In the genomic region with DNA sequence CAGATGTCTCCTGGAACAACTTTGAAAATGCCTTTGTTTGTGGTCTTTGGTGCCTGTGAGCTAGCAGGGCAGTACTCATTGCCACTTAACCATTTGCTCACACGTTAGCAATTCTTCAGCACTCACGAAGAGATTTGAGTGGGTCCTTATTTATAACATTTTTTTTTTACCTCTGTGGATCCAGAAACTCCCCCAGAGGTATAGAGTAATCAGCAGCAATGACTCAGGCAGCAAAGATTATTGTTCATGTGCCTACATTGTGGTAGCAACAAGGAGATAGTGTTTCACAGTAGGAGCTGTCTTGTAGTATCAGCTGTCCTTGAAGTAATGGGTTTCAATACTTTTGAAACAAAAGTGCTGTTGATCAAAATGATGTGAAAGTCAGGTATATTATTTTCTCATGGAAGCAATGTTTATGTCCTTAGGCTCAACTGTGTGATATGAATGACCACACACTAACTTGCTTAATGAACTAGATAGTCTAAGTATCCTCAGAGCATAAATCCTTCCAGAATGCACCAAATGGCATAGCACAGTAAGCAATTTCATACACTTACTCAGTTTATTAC, we compare ENCODE assay signal across 19 cellular contexts.
DNase-seq lines count a peak whose midpoint lies in the region; ATAC-seq and TF ChIP-seq lines count a peak whose summit lies in the region.
"Had no signal": no experiment of that assay in that cellular context is flagged by ENCODE, and none has a peak within 500 bp of the region (broad histone marks: within the 10 kb centered on the region; RNA-seq: fewer than 3 reads in every experiment).

No MANE protein-coding gene starts in this region.

- no peaks in the 10 kb centered on the region for H3K36me3 Mint-ChIP-seq in activated naive CD8-positive, alpha-beta T cell treated with anti-CD3 and anti-CD28 coated beads for 36 hours
- H3K36me3 Mint-ChIP-seq: IgD-negative memory B cell, naive B cell had no signal

- H2AFZ ChIP-seq in PC-9 (no peak overlapping the region), osteoblast (ENCODE audit: low read length) (peak overlapping the region; percentile 3)

- H3K36me3 ChIP-seq in PC-9 (ENCODE audit: low read depth) (no peaks in the 10 kb centered on the region), osteoblast (ENCODE audit: insufficient read depth, low read length) (no peaks in the 10 kb centered on the region)
- H3K36me3 ChIP-seq: right atrium auricular region had no signal

- ATAC-seq in GM21381 (IDR thresholded peaks at IDR 0.05; ENCODE audit: unreplicated experiment) (no peak), GM19467 (IDR thresholded peaks at IDR 0.05; ENCODE audit: unreplicated experiment) (no peak)
- ATAC-seq: stimulated activated naive CD8-positive, alpha-beta T cell treated with anti-CD3 and anti-CD28 coated beads, Interleukin-15, amount 100 ng/mL, for 72 hours had no signal

- DNase-seq in GM04503 (ENCODE audit: low read depth) = peak; percentile 46
- peak in 1 of 2 experiments; percentile 39 for DNase-seq in PC-9
- DNase-seq in epithelial cell of proximal tubule (ENCODE audit: low read depth) = peak; percentile 32
- no peak for DNase-seq in osteoblast (ENCODE audit: insufficient read length, low spot score, missing footprints)
- DNase-seq in activated naive CD8-positive, alpha-beta T cell treated with anti-CD3 and anti-CD28 coated beads for 36 hours = no peak
- DNase-seq in DMS53 (lab: John Stamatoyannopoulos, UW) = no peak
- DNase-seq: activated naive CD4-positive, alpha-beta T cell treated with anti-CD3 and anti-CD28 coated beads for 36 hours; cerebellar nuclear complex; islet precursor cell; naive B cell; NCI-H1436 treated with DMSO at 0.1 percent for 48 hours; NCI-H526; SHP77; stimulated activated naive CD8-positive, alpha-beta T cell treated with anti-CD3 and anti-CD28 coated beads, Interleukin-15, amount 100 ng/mL, for 72 hours had no signal

- no peaks in the 10 kb centered on the region for H4K20me1 ChIP-seq in PC-9 (ENCODE audit: insufficient read depth)
- H4K20me1 ChIP-seq in osteoblast (ENCODE audit: insufficient read depth, low read length) = no peaks in the 10 kb centered on the region

- H3K27me3 Mint-ChIP-seq in activated naive CD8-positive, alpha-beta T cell treated with anti-CD3 and anti-CD28 coated beads for 36 hours = no peaks in the 10 kb centered on the region
- H3K27me3 Mint-ChIP-seq: IgD-negative memory B cell; naive B cell; stimulated activated naive CD8-positive, alpha-beta T cell treated with anti-CD3 and anti-CD28 coated beads, Interleukin-15, amount 100 ng/mL, for 72 hours had no signal

- H3K79me2 ChIP-seq in PC-9 (ENCODE audit: low read depth) (no peaks in the 10 kb centered on the region), osteoblast (ENCODE audit: insufficient read depth, low read length) (no peaks in the 10 kb centered on the region)

- H3K9me3 Mint-ChIP-seq in activated naive CD8-positive, alpha-beta T cell treated with anti-CD3 and anti-CD28 coated beads for 36 hours = no peaks in the 10 kb centered on the region
- H3K9me3 Mint-ChIP-seq: activated naive CD4-positive, alpha-beta T cell treated with anti-CD3 and anti-CD28 coated beads for 36 hours; naive B cell; stimulated activated naive CD8-positive, alpha-beta T cell treated with anti-CD3 and anti-CD28 coated beads, Interleukin-15, amount 100 ng/mL, for 72 hours had no signal

- no peak overlapping the region for H3K4me3 ChIP-seq in PC-9
- H3K4me3 ChIP-seq in epithelial cell of proximal tubule (ENCODE audit: low read depth, low read length) = no peak overlapping the region
- H3K4me3 ChIP-seq in osteoblast (ENCODE audit: insufficient read depth, low read length) = no peak overlapping the region
- H3K4me3 ChIP-seq: right atrium auricular region had no signal

- intact Hi-C loops in PC-9 (cut with micrococcal nuclease; ENCODE audit: unreplicated experiment) = no loop called here

- H3K4me1 ChIP-seq in PC-9 (replicated peaks; ENCODE audit: insufficient read depth) (peaks cover 19% of the 10 kb centered on the region), osteoblast (ENCODE audit: insufficient read depth, low read length) (peaks cover 30% of the 10 kb centered on the region)
- H3K4me1 ChIP-seq: right atrium auricular region had no signal

- no peaks in the 10 kb centered on the region for H3K27me3 ChIP-seq in PC-9 (ENCODE audit: insufficient read depth, low read depth)
- H3K27me3 ChIP-seq in osteoblast (ENCODE audit: insufficient read depth, low read length) = no peaks in the 10 kb centered on the region
- H3K27me3 ChIP-seq: right atrium auricular region had no signal

- H3K4me3 Mint-ChIP-seq in activated naive CD8-positive, alpha-beta T cell treated with anti-CD3 and anti-CD28 coated beads for 36 hours = no peak overlapping the region
- H3K4me3 Mint-ChIP-seq: activated naive CD4-positive, alpha-beta T cell treated with anti-CD3 and anti-CD28 coated beads for 36 hours; IgD-negative memory B cell; stimulated activated naive CD8-positive, alpha-beta T cell treated with anti-CD3 and anti-CD28 coated beads, Interleukin-15, amount 100 ng/mL, for 72 hours had no signal

- no peak overlapping the region for H3K27ac Mint-ChIP-seq in activated naive CD8-positive, alpha-beta T cell treated with anti-CD3 and anti-CD28 coated beads for 36 hours
- H3K27ac Mint-ChIP-seq: activated naive CD4-positive, alpha-beta T cell treated with anti-CD3 and anti-CD28 coated beads for 36 hours; IgD-negative memory B cell; naive B cell; stimulated activated naive CD8-positive, alpha-beta T cell treated with anti-CD3 and anti-CD28 coated beads, Interleukin-15, amount 100 ng/mL, for 72 hours had no signal

- H3F3A ChIP-seq in PC-9 (ENCODE audit: insufficient read depth, low read depth) = peaks cover 15% of the 10 kb centered on the region; the same call in 1 of the 2 replicates

- TF ChIP-seq CTCF in PC-9 (conservative IDR thresholded peaks at IDR 0.05) (no peak), epithelial cell of proximal tubule (conservative IDR thresholded peaks at IDR 0.05; ENCODE audit: low read depth, low read length) (no peak), osteoblast (IDR thresholded peaks at IDR 0.05; ENCODE audit: extremely low read depth, low read depth, low read length) (no peak)

- POLR2A ChIA-PET in PC-9 (lab: Charles Lee; ENCODE audit: unreplicated experiment) = interaction anchor here (0.6 kb wide), 1 partner anchor 143 kb away, joined by 3 read pairs; no protein-coding TSS in a partner anchor

- H3K4me2 ChIP-seq in PC-9 (0 out of 2 replicates have a peak overlapping the region, but pooled peaks have one; percentile 14), osteoblast (ENCODE audit: insufficient read depth, low read length) (peak overlapping the region; percentile 59)

- no peaks in the 10 kb centered on the region for H3K4me1 Mint-ChIP-seq in activated naive CD8-positive, alpha-beta T cell treated with anti-CD3 and anti-CD28 coated beads for 36 hours
- H3K4me1 Mint-ChIP-seq: IgD-negative memory B cell; naive B cell; stimulated activated naive CD8-positive, alpha-beta T cell treated with anti-CD3 and anti-CD28 coated beads, Interleukin-15, amount 100 ng/mL, for 72 hours had no signal

- no TSS peak for BruUV-seq in PC-9 (replicated peaks; lab: Mats Ljungman, UMichigan)

- CTCF ChIA-PET in PC-9 (lab: Charles Lee) = no interaction called here

- no peaks in the 10 kb centered on the region for H3K9me2 ChIP-seq in PC-9 (ENCODE audit: insufficient read depth)

- H3K27ac ChIP-seq in PC-9 (peak overlapping the region; percentile 66), osteoblast (ENCODE audit: low read depth, low read length) (peak overlapping the region; percentile 84)
- H3K27ac ChIP-seq: C4-2B, right atrium auricular region had no signal

- H3K9me3 ChIP-seq in PC-9 (ENCODE audit: insufficient read depth, low read depth) (no peaks in the 10 kb centered on the region), osteoblast (ENCODE audit: low read depth, low read length) (no peaks in the 10 kb centered on the region)
- H3K9me3 ChIP-seq: right atrium auricular region had no signal

Comparison
In these comparisons a context has a peak if more than half of its experiments do, and no peak if none do; other contexts are left out.
1. DNase-seq: peak in GM04503 (single experiment) and epithelial cell of proximal tubule (single experiment); none in osteoblast (single experiment), activated naive CD8-positive, alpha-beta T cell treated with anti-CD3 and anti-CD28 coated beads for 36 hours (single experiment) and DMS53 (single experiment).